33 cellular contexts compared by ENCODE assay signal in genomic region chr3:96465521-96465920, GRCh38.
"Had no signal": no experiment of that assay in that cellular context is flagged by ENCODE, and none has a peak within 500 bp of the region (broad histone marks: within the 10 kb centered on the region; RNA-seq: fewer than 3 reads in every experiment).

No MANE protein-coding gene starts in this region.

- H3K4me1 ChIP-seq: adrenal gland, ascending aorta had no signal

- H3K9me3 ChIP-seq: adrenal gland, ascending aorta had no signal

- ATAC-seq: activated CD8-positive, alpha-beta T cell treated with anti-CD3 and anti-CD28 coated beads for 36 hours; activated naive CD4-positive, alpha-beta T cell treated with anti-CD3 and anti-CD28 coated beads, Interleukin-2, amount 50 U/mL, for 72 hours; activated T-cell treated with anti-CD3 and anti-CD28 coated beads, Interleukin-2, amount 50 U/mL, for 4 hours; activated T-cell treated with anti-CD3 and anti-CD28 coated beads, Interleukin-2, amount 50 U/mL, for 72 hours; activated T-helper 17 cell treated with anti-CD3 and anti-CD28 coated beads, Interleukin-2, amount 50 U/mL, for 72 hours had no signal

- H3K27me3 ChIP-seq: adrenal gland, ascending aorta, cardiac muscle cell had no signal

- DNase-seq: activated B cell treated with CpG ODN at 0.5 μM for 24 hours; activated CD4-positive, alpha-beta memory T cell treated with anti-CD3 and anti-CD28 coated beads for 36 hours; activated CD4-positive, alpha-beta T cell treated with anti-CD3 and anti-CD28 coated beads for 4 hours; activated CD4-positive, alpha-beta T cell treated with anti-CD3 and anti-CD28 coated beads, Interleukin-2, amount 10 ng/mL, durations not matched to agents 24 days and 14 days; activated CD4-positive, alpha-beta T cell treated with anti-CD3 and anti-CD28 coated beads, Interleukin-2, amount 50 U/mL, for 1 hour; activated CD4-positive, alpha-beta T cell treated with anti-CD3 and anti-CD28 coated beads, Interleukin-2, amount 50 U/mL, for 4 hours; activated CD4-positive, CD25-positive, alpha-beta regulatory T cell treated with anti-CD3 and anti-CD28 coated beads, Interleukin-2, amount 50 U/mL, for 72 hours; activated CD8-positive, alpha-beta memory T cell treated with anti-CD3 and anti-CD28 coated beads, Interleukin-2, amount 50 U/mL, for 4 hours; activated CD8-positive, alpha-beta T cell treated with anti-CD3 and anti-CD28 coated beads for 36 hours; activated effector memory CD4-positive, alpha-beta T cell treated with anti-CD3 and anti-CD28 coated beads, Interleukin-2, amount 50 U/mL, for 16 hours; activated gamma-delta T cell treated with Interleukin-2 at 50 U/mL for 16 hours; activated naive CD4-positive, alpha-beta T cell; activated naive CD4-positive, alpha-beta T cell treated with anti-CD3 and anti-CD28 coated beads for 36 hours; activated naive CD4-positive, alpha-beta T cell treated with anti-CD3 and anti-CD28 coated beads, Interleukin-2, amount 50 U/mL, for 16 hours; activated naive CD8-positive, alpha-beta T cell treated with anti-CD3 and anti-CD28 coated beads for 36 hours; activated T-cell treated with anti-CD3 and anti-CD28 coated beads for 4 hours; activated T-cell treated with anti-CD3 and anti-CD28 coated beads, Interleukin-2, amount 50 U/mL, for 1 hour; activated T-cell treated with anti-CD3 and anti-CD28 coated beads, Interleukin-2, amount 50 U/mL, for 4 hours; activated T-cell treated with anti-CD3 and anti-CD28 coated beads, Interleukin-2, amount 50 U/mL, for 72 hours; adrenal gland; amniotic stem cell; anterior cingulate cortex; caudate nucleus; cerebellar nuclear complex; T-helper 2 cell; T-helper 9 cell had no signal

- FAIRE-seq: bronchial epithelial cell, TTC549 had no signal

- H3K27ac ChIP-seq: adrenal gland, ascending aorta, cardiac muscle cell, VCaP had no signal

- H3K36me3 ChIP-seq: adrenal gland, ascending aorta, cardiac muscle cell had no signal

- H3K4me3 ChIP-seq: adrenal gland, ascending aorta, cardiac muscle cell had no signal
